In the genomic region with DNA sequence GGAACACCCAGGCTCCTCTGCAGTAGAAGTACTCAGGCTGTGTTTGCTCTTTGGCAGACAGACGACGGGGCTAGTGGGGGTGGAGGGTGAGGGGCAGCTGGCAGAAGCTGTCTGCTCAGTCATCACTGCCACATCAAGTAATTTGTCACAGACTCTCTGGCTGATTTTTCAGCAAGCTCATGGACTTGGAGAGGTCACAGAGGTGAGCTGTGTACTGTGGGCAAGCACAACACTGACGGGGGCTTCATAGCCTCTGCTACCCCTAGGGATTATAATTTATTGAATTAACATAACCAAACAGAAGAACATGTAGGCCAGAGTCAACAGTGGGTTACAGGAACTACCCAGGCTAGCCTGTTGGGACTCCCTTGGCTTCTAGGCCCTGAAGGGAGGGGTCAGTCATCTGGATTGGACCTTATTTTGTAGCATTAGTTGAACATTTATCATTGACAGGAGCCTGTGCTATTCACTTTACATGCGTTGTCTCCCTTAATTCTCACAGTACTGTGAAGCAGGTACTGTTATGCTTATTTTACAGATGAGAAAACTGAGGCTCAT, we compare ENCODE assay signal across 12 cellular contexts. TPM values are rescaled to one million over a fixed set of nuclear protein-coding genes. Genes with fewer than 3 reads are reported as not detected.
DNase-seq lines count a peak whose midpoint lies in the region; ATAC-seq and TF ChIP-seq lines count a peak whose summit lies in the region.
"Had no signal": no experiment of that assay in that cellular context is flagged by ENCODE, and none has a peak within 500 bp of the region (broad histone marks: within the 10 kb centered on the region; RNA-seq: fewer than 3 reads in every experiment).

No MANE protein-coding gene starts in this region.

- no peak overlapping the region for H3K18ac ChIP-seq in IMR-90 (ENCODE audit: low read depth, low read length)

- no peak overlapping the region for H3K56ac ChIP-seq in IMR-90 (ENCODE audit: extremely low read depth, insufficient read depth, low read length)

- no peak overlapping the region for H2BK15ac ChIP-seq in IMR-90 (ENCODE audit: low read depth, low read length)

- no peaks in the 10 kb centered on the region for H3K27me3 ChIP-seq in IMR-90 (ENCODE audit: control insufficient read depth, insufficient read depth, low read length)
- no peaks in the 10 kb centered on the region for H3K27me3 ChIP-seq in cardiac muscle cell

- no peak overlapping the region for H4K8ac ChIP-seq in IMR-90 (ENCODE audit: low read depth in 2 of 2, low read length in 2 of 2)

- DNase-seq in IMR-90 (no peak), NCI-H345 treated with DMSO at 0.1 percent for 48 hours (lab: John Stamatoyannopoulos, UW; ENCODE audit: unreplicated experiment) (peak; percentile 12), cardiac muscle cell (ENCODE audit: low read depth in 1 of 2, low spot score in 1 of 2) (peak in 1 of 2 donors; percentile 58), sciatic nerve (ENCODE audit: low spot score) (no peak), GM03348 (ENCODE audit: low spot score) (no peak), HEK293T (ENCODE audit: extremely low spot score) (no peak), HPDE6-E6E7 (ENCODE audit: extremely low spot score) (no peak)
- DNase-seq in activated T-cell treated with anti-CD3 and anti-CD28 coated beads, Interleukin-2, amount 50 U/mL, for 48 hours = no peak
- DNase-seq: amniotic stem cell; effector memory CD4-positive, alpha-beta T cell; stimulated activated CD4-positive, alpha-beta T cell treated with anti-CD3 and anti-CD28 coated beads, Interleukin-15, amount 100 ng/mL, for 24 hours; T1000 had no signal

- no peaks in the 10 kb centered on the region for H3K9me3 ChIP-seq in IMR-90 (ENCODE audit: control insufficient read depth, insufficient read depth, low read length)
- H3K9me3 ChIP-seq in cardiac muscle cell (ENCODE audit: low read depth) = no peaks in the 10 kb centered on the region

- H3K23ac ChIP-seq in IMR-90 (ENCODE audit: low read depth, low read length) = no peak overlapping the region

- no peak overlapping the region for H2AK5ac ChIP-seq in IMR-90 (ENCODE audit: low read depth, low read length)

- intact Hi-C loops in IMR-90 (cut with micrococcal nuclease) = no loop called here
- intact Hi-C loops in sciatic nerve (cut with DNase I) = no loop called here

- CTCF ChIA-PET in IMR-90 (lab: Yijun Ruan, JAX) (interaction anchor here (0.6 kb wide), 1 partner anchor 11 kb away, joined by 3 read pairs; no protein-coding TSS in a partner anchor), HEK293T (lab: Yijun Ruan, JAX) (no interaction called here)

- POLR2A ChIA-PET in IMR-90 (lab: Charles Lee; ENCODE audit: unreplicated experiment) = no interaction called here
- POLR2A ChIA-PET in HEK293T (lab: Yijun Ruan, JAX) = no interaction called here

- H2BK120ac ChIP-seq in IMR-90 (ENCODE audit: low read depth, low read length) = no peak overlapping the region

- peaks cover 4% of the 10 kb centered on the region for H3K9me1 ChIP-seq in IMR-90 (ENCODE audit: insufficient read depth, low read length)

- H3K4me1 ChIP-seq in IMR-90 (ENCODE audit: control insufficient read depth, insufficient read depth, low read length) = peaks cover 3% of the 10 kb centered on the region; the same call in 1 of the 2 replicates
- H3K4me1 ChIP-seq in cardiac muscle cell (ENCODE audit: low read depth) = peaks cover 22% of the 10 kb centered on the region

- no peak for TF ChIP-seq CTCF in IMR-90 (conservative IDR thresholded peaks at IDR 0.05; ENCODE audit: low read depth, low read length)
- TF ChIP-seq CTCF in cardiac muscle cell (IDR thresholded peaks at IDR 0.05; ENCODE audit: low read depth, low read length) = no peak

- H3K9ac ChIP-seq in IMR-90 (ENCODE audit: low read depth, low read length) = no peak overlapping the region

- H4K91ac ChIP-seq in IMR-90 (ENCODE audit: insufficient read depth, low read depth, low read length) = no peak overlapping the region

- ATAC-seq in IMR-90 (ENCODE audit: low read depth) = no peak
- ATAC-seq in sciatic nerve = peak; percentile 35

- in situ Hi-C loops in IMR-90 (cut with MboI; ENCODE audit: low sequenced_read_pairs) = no loop called here

- dilution Hi-C loops in IMR-90 (cut with HindIII; ENCODE audit: low sequenced_read_pairs, unreplicated experiment) = no loop called here

- H3K27ac ChIP-seq in IMR-90 (ENCODE audit: insufficient read depth, low read length) (no peak overlapping the region), cardiac muscle cell (peak overlapping the region; percentile 81)

- H2BK20ac ChIP-seq in IMR-90 (ENCODE audit: low read depth, low read length) = no peak overlapping the region

- H3K14ac ChIP-seq in IMR-90 (replicated peaks; ENCODE audit: low read depth, low read length) = no peak overlapping the region

- H3K4ac ChIP-seq in IMR-90 (ENCODE audit: low read depth, low read length) = no peak overlapping the region

- H3K4me3 ChIP-seq in IMR-90 (ENCODE audit: insufficient read depth, low read depth, low read length) (no peak overlapping the region), cardiac muscle cell (no peak overlapping the region)

- TF ChIP-seq RAD21 in IMR-90 (IDR thresholded peaks at IDR 0.05; ENCODE audit: low read length) = no peak

- H3K4me2 ChIP-seq in IMR-90 (ENCODE audit: low read depth, low read length) = no peak overlapping the region

- no peaks in the 10 kb centered on the region for H4K20me1 ChIP-seq in IMR-90 (ENCODE audit: insufficient read depth, low read length)

- BruUV-seq in IMR-90 (replicated peaks; lab: Mats Ljungman, UMichigan) = no TSS peak

- no peak overlapping the region for H2BK5ac ChIP-seq in IMR-90 (ENCODE audit: low read depth, low read length, poor library complexity, severe bottlenecking)

- no peak overlapping the region for H2AK9ac ChIP-seq in IMR-90 (replicated peaks; ENCODE audit: low read depth, low read length, poor library complexity)

- WGBS in IMR-90 (ENCODE audit: extremely low coverage in 2 of 2, insufficient read length in 1 of 2), 2 experiments = no CpG with 5 or more reads among the region's 4 CpGs

- no peaks in the 10 kb centered on the region for H3K79me1 ChIP-seq in IMR-90 (ENCODE audit: low read depth in 1 of 2, low read length in 2 of 2)

- H3K36me3 ChIP-seq in IMR-90 (ENCODE audit: control insufficient read depth, insufficient read depth, low read length) = no peaks in the 10 kb centered on the region; the same call in 1 of the 2 replicates
- H3K36me3 ChIP-seq in cardiac muscle cell = no peaks in the 10 kb centered on the region

- peak overlapping the region; percentile 40 for H2AFZ ChIP-seq in IMR-90 (replicated peaks; ENCODE audit: low read length, poor library complexity)

- no peak overlapping the region for H4K5ac ChIP-seq in IMR-90 (ENCODE audit: low read depth, low read length)

- TF ChIP-seq POLR2A in IMR-90 (IDR thresholded peaks at IDR 0.05; ENCODE audit: low read depth, low read length) = no peak

TF ChIP-seq in IMR-90, 13 proteins besides CTCF, POLR2A, EP300 and RAD21 (continues in another document):
- TF ChIP-seq RFX5 (IDR thresholded peaks at IDR 0.05; ENCODE audit: low read depth, low read length) (no peak), BHLHE40 (IDR thresholded peaks at IDR 0.05; ENCODE audit: low read depth, low read length) (no peak), NFE2L2 (IDR thresholded peaks at IDR 0.05; ENCODE audit: low read depth, low read length) (no peak)
- TF ChIP-seq, protein P1, sequence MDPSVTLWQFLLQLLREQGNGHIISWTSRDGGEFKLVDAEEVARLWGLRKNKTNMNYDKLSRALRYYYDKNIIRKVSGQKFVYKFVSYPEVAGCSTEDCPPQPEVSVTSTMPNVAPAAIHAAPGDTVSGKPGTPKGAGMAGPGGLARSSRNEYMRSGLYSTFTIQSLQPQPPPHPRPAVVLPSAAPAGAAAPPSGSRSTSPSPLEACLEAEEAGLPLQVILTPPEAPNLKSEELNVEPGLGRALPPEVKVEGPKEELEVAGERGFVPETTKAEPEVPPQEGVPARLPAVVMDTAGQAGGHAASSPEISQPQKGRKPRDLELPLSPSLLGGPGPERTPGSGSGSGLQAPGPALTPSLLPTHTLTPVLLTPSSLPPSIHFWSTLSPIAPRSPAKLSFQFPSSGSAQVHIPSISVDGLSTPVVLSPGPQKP (IDR thresholded peaks at IDR 0.05; ENCODE audit: borderline replicate concordance, low read depth, low read length) = no peak

TF ChIP-seq in HEK293T, 16 proteins besides CTCF, POLR2A, EP300 and RAD21:
- TF ChIP-seq LEF1 (IDR thresholded peaks at IDR 0.05; ENCODE audit: borderline replicate concordance) (no peak), BHLHE40 (IDR thresholded peaks at IDR 0.05; ENCODE audit: borderline replicate concordance) (no peak), ARNT (IDR thresholded peaks at IDR 0.05) (no peak), HDGF (IDR thresholded peaks at IDR 0.05; ENCODE audit: borderline replicate concordance) (no peak)
TF ChIP-seq in HEK293T: peak in this region for 0.

RNA-seq across cellular contexts. Expression of gene KREMEN1, which starts 56.9 kb away (rescaled TPM):
- total RNA-seq in IMR-90 (2012; rRNA removed) = 2.5 and 2.9 TPM in 2 replicates
- polyA plus RNA-seq in IMR-90 (2012; rRNA removed) = 4.6 and 5.1 TPM in 2 replicates
- polyA plus RNA-seq in IMR-90 (2012; cell fraction: cytosol; rRNA removed) = 2.1 and 4.9 TPM in 2 replicates
- polyA plus RNA-seq in IMR-90 (2012; cell fraction: nucleus; rRNA removed; ENCODE audit: low replicate concordance) = 2.4 and 2.8 TPM in 2 replicates
- total RNA-seq in cardiac muscle cell = 19.0 and 20.3 TPM in 2 replicates
- polyA plus RNA-seq in cardiac muscle cell = 18.0 and 18.1 TPM in 2 replicates
- 21.5 TPM for total RNA-seq in sciatic nerve
